14 cellular contexts compared by ENCODE assay signal in the genomic region with DNA sequence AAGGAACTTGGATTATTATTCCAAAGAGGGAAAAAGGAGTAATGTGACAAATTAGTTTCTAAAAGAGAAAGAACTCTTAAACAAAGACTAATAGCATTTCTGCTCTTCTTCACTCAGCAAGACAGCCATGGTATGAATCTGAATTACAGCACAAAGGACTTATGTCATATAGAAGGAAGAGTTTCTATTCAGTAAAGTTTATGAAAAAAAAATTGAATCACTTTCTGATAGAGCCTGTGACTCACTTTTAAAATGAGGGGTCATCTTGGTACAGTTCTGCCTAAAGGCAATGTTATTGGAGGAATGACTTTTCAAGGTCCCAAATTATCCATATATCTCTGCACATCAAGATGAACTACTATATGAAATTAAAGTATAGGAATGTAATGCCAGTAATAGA.
"Had no signal": no experiment of that assay in that cellular context is flagged by ENCODE, and none has a peak within 500 bp of the region (broad histone marks: within the 10 kb centered on the region; RNA-seq: fewer than 3 reads in every experiment).

No MANE protein-coding gene starts in this region.

- ATAC-seq: pancreas had no signal

- H3K4me3 ChIP-seq: dorsolateral prefrontal cortex, pancreas, stomach, thoracic aorta had no signal

- DNase-seq: activated CD4-positive, alpha-beta T cell treated with anti-CD3 and anti-CD28 coated beads for 48 hours; activated effector memory CD4-positive, alpha-beta T cell treated with anti-CD3 and anti-CD28 coated beads, Interleukin-2, amount 50 U/mL, for 16 hours; activated naive CD8-positive, alpha-beta T cell treated with anti-CD3 and anti-CD28 coated beads for 36 hours; anterior cingulate cortex; dorsolateral prefrontal cortex; hippocampal formation; pancreas; stimulated activated CD4-positive, alpha-beta T cell treated with anti-CD3 and anti-CD28 coated beads, Interleukin-4, amount 100 ng/mL, for 1 hour; stimulated activated CD8-positive, alpha-beta memory T cell treated with anti-CD3 and anti-CD28 coated beads, Interleukin-4, amount 100 ng/mL, for 48 hours; stomach; T-helper 9 cell had no signal

- H3K9me3 ChIP-seq: pancreas, stomach, thoracic aorta had no signal

- H3K36me3 ChIP-seq: pancreas, stomach, thoracic aorta had no signal

- H3K27me3 ChIP-seq: dorsolateral prefrontal cortex, pancreas, stomach had no signal

- H3K27ac Mint-ChIP-seq: activated naive CD8-positive, alpha-beta T cell treated with anti-CD3 and anti-CD28 coated beads for 36 hours; mesothelial cell of epicardium had no signal

- H3K36me3 Mint-ChIP-seq: activated naive CD8-positive, alpha-beta T cell treated with anti-CD3 and anti-CD28 coated beads for 36 hours; mesothelial cell of epicardium had no signal

- H3K27ac ChIP-seq: dorsolateral prefrontal cortex, pancreas, stomach, thoracic aorta, VCaP had no signal

- H3K4me3 Mint-ChIP-seq: activated naive CD8-positive, alpha-beta T cell treated with anti-CD3 and anti-CD28 coated beads for 36 hours; mesothelial cell of epicardium had no signal
